ENCODE assay signal across 8 cellular contexts in genomic region chr19:23273594-23274412, GRCh38. TPM values are rescaled to one million over a fixed set of nuclear protein-coding genes. Genes with fewer than 3 reads are reported as not detected.
DNase-seq lines count a peak whose midpoint lies in the region; ATAC-seq and TF ChIP-seq lines count a peak whose summit lies in the region.

No MANE protein-coding gene starts in this region.

- peaks cover 35% of the 10 kb centered on the region for H3K36me3 Mint-ChIP-seq in activated CD4-positive, alpha-beta T cell treated with anti-CD3 and anti-CD28 coated beads, Interleukin-2, amount 10 ng/mL, durations not matched to agents 24 days and 14 days (ENCODE audit: low read depth)

- peak overlapping the region; percentile 94 for H3K4me3 ChIP-seq in AG04450 (ENCODE audit: low read depth, low read length)

- intact Hi-C loops in activated CD4-positive, alpha-beta T cell treated with anti-CD3 and anti-CD28 coated beads, Interleukin-2, amount 10 ng/mL, durations not matched to agents 24 days and 14 days (cut with micrococcal nuclease), result loop anchor here (1.0 to 10.0 kb wide), 3 partner anchors 24 to 411 kb away; partner anchors contain the start of genes ZNF675, ZNF724 and ZNF91

- no peak for TF ChIP-seq CTCF in AG04450 (IDR thresholded peaks at IDR 0.05; ENCODE audit: low read depth, low read length)

- CTCF ChIA-PET in AG04450 (lab: Charles Lee), result interaction anchor here (0.5 kb wide), 1 partner anchor 135 kb away, joined by 3 read pairs; no protein-coding TSS in a partner anchor

- H3K4me1 Mint-ChIP-seq in activated CD4-positive, alpha-beta T cell treated with anti-CD3 and anti-CD28 coated beads, Interleukin-2, amount 10 ng/mL, durations not matched to agents 24 days and 14 days, result peaks cover 14% of the 10 kb centered on the region

- H3K27me3 ChIP-seq in AG04450 (ENCODE audit: control insufficient read depth, insufficient read depth, low read length), result no peaks in the 10 kb centered on the region

- peak overlapping the region; percentile 95 for H3K27ac Mint-ChIP-seq in activated CD4-positive, alpha-beta T cell treated with anti-CD3 and anti-CD28 coated beads, Interleukin-2, amount 10 ng/mL, durations not matched to agents 24 days and 14 days

- H3K27me3 Mint-ChIP-seq in activated CD4-positive, alpha-beta T cell treated with anti-CD3 and anti-CD28 coated beads, Interleukin-2, amount 10 ng/mL, durations not matched to agents 24 days and 14 days, result no peaks in the 10 kb centered on the region

- POLR2A ChIA-PET in AG04450 (lab: Yijun Ruan, JAX), result interaction anchor here (0.6 to 1.6 kb wide), 8 partner anchors 24 to 1438 kb away, joined by 3 to 16 read pairs (median 3); partner anchors contain the start of genes ZNF43, ZNF724 and ZNF91

- no peaks in the 10 kb centered on the region; the same call in 1 of the 2 replicates for H3K9me3 ChIP-seq in AG04450 (ENCODE audit: control insufficient read depth, insufficient read depth, low read length)

- H3K27ac ChIP-seq in AG04450 (ENCODE audit: low read depth, low read length), result peak overlapping the region; percentile 61

- peak; percentile 57 for DNase-seq in AG04450 (ENCODE audit: low read depth, low spot score)
- peak; percentile 49 for DNase-seq in NCI-H460 (ENCODE audit: extremely low read depth, low read depth)
- peak; percentile 97 for DNase-seq in activated CD4-positive, alpha-beta T cell treated with anti-CD3 and anti-CD28 coated beads, Interleukin-2, amount 10 ng/mL, durations not matched to agents 24 days and 14 days
- DNase-seq in cortex of kidney (lab: John Stamatoyannopoulos, UW), result peak; percentile 22
- DNase-seq in left kidney (ENCODE audit: low read depth, low spot score), result peak; percentile 98
- peak; percentile 93 for DNase-seq in stimulated activated CD4-positive, alpha-beta T cell treated with anti-CD3 and anti-CD28 coated beads, Interleukin-2, amount 100 ng/mL, for 24 hours

- ATAC-seq in GM18909 (IDR thresholded peaks at IDR 0.05; ENCODE audit: poor library complexity, unreplicated experiment) (peak; percentile 99), HG03196 (IDR thresholded peaks at IDR 0.05; ENCODE audit: unreplicated experiment) (peak; percentile 99)

- H3K4me3 Mint-ChIP-seq in activated CD4-positive, alpha-beta T cell treated with anti-CD3 and anti-CD28 coated beads, Interleukin-2, amount 10 ng/mL, durations not matched to agents 24 days and 14 days, result peak overlapping the region; percentile 97

- H3K9me3 Mint-ChIP-seq in activated CD4-positive, alpha-beta T cell treated with anti-CD3 and anti-CD28 coated beads, Interleukin-2, amount 10 ng/mL, durations not matched to agents 24 days and 14 days, result peaks cover 15% of the 10 kb centered on the region

RNA-seq across cellular contexts. Expression of gene ZNF724, which starts 23.6 kb away (rescaled TPM):
- 0.97 and 1.1 TPM in 2 replicates for polyA plus RNA-seq in AG04450 (2011; rRNA removed)
- polyA minus RNA-seq in AG04450 (2011; rRNA and poly(A)+ RNA removed), result 3.1 and 4.5 TPM in 2 replicates
- total RNA-seq in NCI-H460 (2014; rRNA removed; shearing (Covaris generic)), result 4.8 and 5.3 TPM in 2 replicates
- polyA plus RNA-seq in NCI-H460 (2014; cell fraction: nucleus; rRNA removed), result 2.9 and 3.2 TPM in 2 replicates
- 15.5 and 16.1 TPM in 2 replicates for total RNA-seq in activated CD4-positive, alpha-beta T cell treated with anti-CD3 and anti-CD28 coated beads, Interleukin-2, amount 10 ng/mL, durations not matched to agents 24 days and 14 days

Comparison
In these comparisons a context has a peak if more than half of its experiments do, and no peak if none do; other contexts are left out.
1. Peak in every context shown above with its lines: DNase-seq, ATAC-seq, H3K4me3 ChIP-seq and H3K27ac ChIP-seq.
2. DNase-seq: peak in every context shown above with its lines; median percentile 98 in left kidney; 97 in activated CD4-positive, alpha-beta T cell treated with anti-CD3 and anti-CD28 coated beads, Interleukin-2, amount 10 ng/mL, durations not matched to agents 24 days and 14 days; 93 in stimulated activated CD4-positive, alpha-beta T cell treated with anti-CD3 and anti-CD28 coated beads, Interleukin-2, amount 100 ng/mL, for 24 hours; 57 in AG04450; 49 in NCI-H460; 22 in cortex of kidney.